In genomic region chr22:31874821-31875220, GRCh38 we compare ENCODE assay signal across 33 cellular contexts.
"Had no signal": no experiment of that assay in that cellular context is flagged by ENCODE, and none has a peak within 500 bp of the region (broad histone marks: within the 10 kb centered on the region; RNA-seq: fewer than 3 reads in every experiment).

No MANE protein-coding gene starts in this region.

- H3K27me3 Mint-ChIP-seq: activated CD4-positive, alpha-beta T cell treated with anti-CD3 and anti-CD28 coated beads, Interleukin-2, amount 10 ng/mL, durations not matched to agents 7 days and 5 days; activated CD8-positive, alpha-beta T cell treated with anti-CD3 and anti-CD28 coated beads for 36 hours; activated naive CD8-positive, alpha-beta T cell; activated T-helper 17 cell treated with anti-CD3 and anti-CD28 coated beads, Interleukin-2, amount 50 U/mL, for 72 hours; central memory CD8-positive, alpha-beta T cell; dendritic cell treated with granulocyte-macrophage colony-stimulating factor and Interleukin-4, amounts not matched to agents 40 ng/mL and 50 ng/mL, for 4 days; T-helper 17 cell had no signal

- H3K27ac ChIP-seq: brain microvascular endothelial cell, coronary artery, dorsolateral prefrontal cortex, epithelial cell of prostate, esophagus squamous epithelium, gastroesophageal sphincter, heart right ventricle had no signal

- H3K4me1 ChIP-seq: gastroesophageal sphincter had no signal

- FAIRE-seq: astrocyte, bronchial epithelial cell had no signal

- H3K4me3 Mint-ChIP-seq: activated CD4-positive, alpha-beta T cell treated with anti-CD3 and anti-CD28 coated beads, Interleukin-2, amount 10 ng/mL, durations not matched to agents 7 days and 5 days; activated CD8-positive, alpha-beta T cell treated with anti-CD3 and anti-CD28 coated beads for 36 hours; activated naive CD8-positive, alpha-beta T cell; activated T-cell treated with anti-CD3 and anti-CD28 coated beads, Interleukin-2, amount 50 U/mL, for 4 hours; activated T-helper 17 cell treated with anti-CD3 and anti-CD28 coated beads, Interleukin-2, amount 50 U/mL, for 72 hours; central memory CD8-positive, alpha-beta T cell; dendritic cell treated with granulocyte-macrophage colony-stimulating factor and Interleukin-4, amounts not matched to agents 40 ng/mL and 50 ng/mL, for 4 days; endodermal cell; T-helper 17 cell; T-helper 2 cell treated with Interferon-gamma antibody and Interleukin-4, amounts not matched to agents 5 μg/mL and 100 μg/mL, for 36 hours had no signal

- DNase-seq: activated CD4-positive, alpha-beta T cell treated with anti-CD3 and anti-CD28 coated beads for 1 hour; activated CD4-positive, alpha-beta T cell treated with anti-CD3 and anti-CD28 coated beads for 4 hours; activated CD4-positive, alpha-beta T cell treated with anti-CD3 and anti-CD28 coated beads, Interleukin-2, amount 10 ng/mL, durations not matched to agents 7 days and 5 days; activated CD4-positive, alpha-beta T cell treated with anti-CD3 and anti-CD28 coated beads, Interleukin-2, amount 50 U/mL, for 48 hours; activated CD8-positive, alpha-beta memory T cell treated with anti-CD3 and anti-CD28 coated beads for 24 hours; activated CD8-positive, alpha-beta T cell treated with anti-CD3 and anti-CD28 coated beads for 36 hours; activated effector memory CD4-positive, alpha-beta T cell treated with Interleukin-2 at 50 U/mL for 16 hours; activated gamma-delta T cell treated with Interleukin-2 at 50 U/mL for 16 hours; activated naive CD4-positive, alpha-beta T cell treated with anti-CD3 and anti-CD28 coated beads, Interleukin-2, amount 50 U/mL, for 16 hours; activated naive CD4-positive, alpha-beta T cell treated with Interleukin-2 at 50 U/mL for 16 hours; activated T-cell treated with anti-CD3 and anti-CD28 coated beads, Interleukin-2, amount 50 U/mL, for 4 hours; amniotic stem cell; anterior cingulate cortex; brain microvascular endothelial cell; dorsolateral prefrontal cortex; effector memory CD4-positive, alpha-beta T cell; endodermal cell; esophagus squamous epithelium; foreskin melanocyte; heart right ventricle; T-helper 1 cell; T-helper 17 cell; T1000 had no signal

- H3K27me3 ChIP-seq: brain microvascular endothelial cell, dorsolateral prefrontal cortex, esophagus squamous epithelium, gastroesophageal sphincter, heart right ventricle had no signal

- H3K9me3 ChIP-seq: esophagus squamous epithelium, gastroesophageal sphincter, heart right ventricle had no signal

- H3K4me1 Mint-ChIP-seq: activated T-helper 17 cell treated with anti-CD3 and anti-CD28 coated beads, Interleukin-2, amount 50 U/mL, for 72 hours; endodermal cell had no signal

- H3K9me3 Mint-ChIP-seq: activated CD4-positive, alpha-beta T cell treated with anti-CD3 and anti-CD28 coated beads, Interleukin-2, amount 10 ng/mL, durations not matched to agents 7 days and 5 days; activated CD8-positive, alpha-beta T cell treated with anti-CD3 and anti-CD28 coated beads for 36 hours; activated T-cell treated with anti-CD3 and anti-CD28 coated beads, Interleukin-2, amount 50 U/mL, for 4 hours; activated T-helper 17 cell treated with anti-CD3 and anti-CD28 coated beads, Interleukin-2, amount 50 U/mL, for 72 hours; central memory CD8-positive, alpha-beta T cell; dendritic cell treated with granulocyte-macrophage colony-stimulating factor and Interleukin-4, amounts not matched to agents 40 ng/mL and 50 ng/mL, for 4 days; endodermal cell; T-helper 2 cell treated with Interferon-gamma antibody and Interleukin-4, amounts not matched to agents 5 μg/mL and 100 μg/mL, for 36 hours had no signal

- ATAC-seq: activated CD8-positive, alpha-beta T cell treated with anti-CD3 and anti-CD28 coated beads for 36 hours; activated T-cell treated with anti-CD3 and anti-CD28 coated beads, Interleukin-2, amount 50 U/mL, for 4 hours; activated T-helper 17 cell treated with anti-CD3 and anti-CD28 coated beads, Interleukin-2, amount 50 U/mL, for 72 hours; gastroesophageal sphincter; heart right ventricle; T-helper 17 cell had no signal

- H3K4me3 ChIP-seq: coronary artery, dorsolateral prefrontal cortex, esophagus squamous epithelium, gastroesophageal sphincter, heart right ventricle had no signal

- H3K27ac Mint-ChIP-seq: activated CD4-positive, alpha-beta T cell treated with anti-CD3 and anti-CD28 coated beads, Interleukin-2, amount 10 ng/mL, durations not matched to agents 7 days and 5 days; activated CD8-positive, alpha-beta T cell treated with anti-CD3 and anti-CD28 coated beads for 36 hours; activated naive CD8-positive, alpha-beta T cell; activated T-helper 17 cell treated with anti-CD3 and anti-CD28 coated beads, Interleukin-2, amount 50 U/mL, for 72 hours; endodermal cell; T-helper 17 cell; T-helper 2 cell treated with Interferon-gamma antibody and Interleukin-4, amounts not matched to agents 5 μg/mL and 100 μg/mL, for 36 hours had no signal
